In the genomic region with DNA sequence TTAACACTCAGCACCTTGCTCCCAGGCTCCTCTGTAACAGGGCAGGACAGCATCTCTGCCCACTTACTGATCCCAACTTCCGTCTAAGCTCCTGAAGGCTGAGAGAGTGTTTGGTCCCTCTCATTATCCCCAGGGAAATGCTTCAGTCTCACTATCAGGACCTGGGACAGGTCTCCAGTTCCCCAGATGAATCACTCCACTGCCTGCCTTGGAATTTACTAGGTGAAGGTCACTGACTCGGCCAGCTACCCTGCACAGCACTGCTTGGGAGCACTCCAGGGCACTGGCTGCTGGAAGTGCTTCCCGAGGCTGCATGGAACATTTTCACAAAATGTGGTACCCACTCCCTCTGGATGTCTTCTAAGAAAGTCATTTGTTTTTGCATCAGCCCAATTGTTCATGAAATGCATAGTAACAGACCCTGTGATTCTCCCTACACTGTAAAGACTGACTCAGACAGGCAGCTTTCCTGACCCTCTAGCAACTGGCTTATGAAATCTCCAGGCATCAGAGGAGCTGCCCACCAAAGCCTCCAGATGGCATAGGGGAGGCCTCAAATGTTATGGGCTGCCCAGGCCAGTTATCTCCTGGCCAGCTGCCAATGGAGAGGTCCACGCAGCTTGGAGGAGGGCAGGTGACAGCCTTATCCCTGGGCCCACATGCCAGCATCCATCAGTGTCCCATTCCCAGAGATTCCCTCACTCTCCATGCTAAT, we compare ENCODE assay signal across 13 cellular contexts.
A peak's percentile ranks its signal among the peaks of the same experiment; 100 is the strongest.
DNase-seq lines count a peak whose midpoint lies in the region; ATAC-seq and TF ChIP-seq lines count a peak whose summit lies in the region.
"Had no signal": no experiment of that assay in that cellular context is flagged by ENCODE, and none has a peak within 500 bp of the region (broad histone marks: within the 10 kb centered on the region; RNA-seq: fewer than 3 reads in every experiment).

No MANE protein-coding gene starts in this region.

- intact Hi-C loops in body of pancreas (cut with DNase I): no loop called here

- peak; percentile 70 for DNase-seq in DMS 273 (lab: John Stamatoyannopoulos, UW; ENCODE audit: unreplicated experiment)
- peak; percentile 68 for DNase-seq in HK-2 (ENCODE audit: unreplicated experiment)
- DNase-seq in body of pancreas: peak in 3 of 4 donors; percentile 21 to 52 (median 28)
- peak; percentile 79 for DNase-seq in kidney tubule cell (ENCODE audit: low spot score)
- DNase-seq in activated naive CD4-positive, alpha-beta T cell treated with anti-CD3 and anti-CD28 coated beads, Interleukin-2, amount 10 ng/mL, durations not matched to agents 7 days and 5 days: no peak
- DNase-seq in activated naive CD4-positive, alpha-beta T cell (lab: John Stamatoyannopoulos, UW): no peak
- DNase-seq in NCI-H146 treated with DMSO at 0.1 percent for 48 hours (lab: John Stamatoyannopoulos, UW; ENCODE audit: unreplicated experiment): no peak
- DNase-seq: activated CD4-positive, alpha-beta memory T cell treated with anti-CD3 and anti-CD28 coated beads, Interleukin-2, amount 10 ng/mL, durations not matched to agents 7 days and 5 days; activated naive CD8-positive, alpha-beta T cell treated with anti-CD3 and anti-CD28 coated beads, Interleukin-2, amount 10 ng/mL, durations not matched to agents 7 days and 5 days; Calu3; NCI-H446; stimulated activated CD4-positive, alpha-beta T cell treated with anti-CD3 and anti-CD28 coated beads, Interleukin-1b, Interleukin-23, amount 100 ng/mL, for 48 hours had no signal

- H3K4me3 Mint-ChIP-seq in activated naive CD4-positive, alpha-beta T cell treated with anti-CD3 and anti-CD28 coated beads, Interleukin-2, amount 10 ng/mL, durations not matched to agents 7 days and 5 days: no peak overlapping the region
- H3K4me3 Mint-ChIP-seq: activated CD4-positive, alpha-beta memory T cell treated with anti-CD3 and anti-CD28 coated beads, Interleukin-2, amount 10 ng/mL, durations not matched to agents 7 days and 5 days; activated naive CD8-positive, alpha-beta T cell treated with anti-CD3 and anti-CD28 coated beads, Interleukin-2, amount 10 ng/mL, durations not matched to agents 7 days and 5 days had no signal

- TF ChIP-seq CTCF in body of pancreas (IDR thresholded peaks at IDR 0.05): no peak

- no peak for TF ChIP-seq POLR2A in body of pancreas (IDR thresholded peaks at IDR 0.05)

- CTCF ChIA-PET in activated naive CD4-positive, alpha-beta T cell treated with anti-CD3 and anti-CD28 coated beads, Interleukin-2, amount 10 ng/mL, durations not matched to agents 7 days and 5 days (lab: Charles Lee): no interaction called here

- no peaks in the 10 kb centered on the region for H3K4me1 Mint-ChIP-seq in activated naive CD4-positive, alpha-beta T cell treated with anti-CD3 and anti-CD28 coated beads, Interleukin-2, amount 10 ng/mL, durations not matched to agents 7 days and 5 days
- H3K4me1 Mint-ChIP-seq: activated CD4-positive, alpha-beta memory T cell treated with anti-CD3 and anti-CD28 coated beads, Interleukin-2, amount 10 ng/mL, durations not matched to agents 7 days and 5 days; activated naive CD8-positive, alpha-beta T cell treated with anti-CD3 and anti-CD28 coated beads, Interleukin-2, amount 10 ng/mL, durations not matched to agents 7 days and 5 days had no signal

- no peaks in the 10 kb centered on the region for H3K36me3 ChIP-seq in body of pancreas (replicated peaks in 1 of 2; ENCODE audit: insufficient read depth in 1 of 2, low read depth in 2 of 2)

- H3K27me3 ChIP-seq in body of pancreas: no peaks in the 10 kb centered on the region

- no peaks in the 10 kb centered on the region for H3K4me1 ChIP-seq in body of pancreas

- H3K27ac Mint-ChIP-seq in activated naive CD4-positive, alpha-beta T cell treated with anti-CD3 and anti-CD28 coated beads, Interleukin-2, amount 10 ng/mL, durations not matched to agents 7 days and 5 days: no peak overlapping the region
- H3K27ac Mint-ChIP-seq: activated CD4-positive, alpha-beta memory T cell treated with anti-CD3 and anti-CD28 coated beads, Interleukin-2, amount 10 ng/mL, durations not matched to agents 7 days and 5 days; activated naive CD8-positive, alpha-beta T cell treated with anti-CD3 and anti-CD28 coated beads, Interleukin-2, amount 10 ng/mL, durations not matched to agents 7 days and 5 days had no signal

- no peak overlapping the region for H3K27ac ChIP-seq in body of pancreas

- H3K36me3 Mint-ChIP-seq in activated naive CD4-positive, alpha-beta T cell treated with anti-CD3 and anti-CD28 coated beads, Interleukin-2, amount 10 ng/mL, durations not matched to agents 7 days and 5 days: no peaks in the 10 kb centered on the region
- H3K36me3 Mint-ChIP-seq: activated naive CD8-positive, alpha-beta T cell treated with anti-CD3 and anti-CD28 coated beads, Interleukin-2, amount 10 ng/mL, durations not matched to agents 7 days and 5 days had no signal

- H3K4me3 ChIP-seq in body of pancreas: no peak overlapping the region

- H3K9me3 Mint-ChIP-seq in activated naive CD4-positive, alpha-beta T cell treated with anti-CD3 and anti-CD28 coated beads, Interleukin-2, amount 10 ng/mL, durations not matched to agents 7 days and 5 days: no peaks in the 10 kb centered on the region
- H3K9me3 Mint-ChIP-seq: activated CD4-positive, alpha-beta memory T cell treated with anti-CD3 and anti-CD28 coated beads, Interleukin-2, amount 10 ng/mL, durations not matched to agents 7 days and 5 days; activated naive CD8-positive, alpha-beta T cell treated with anti-CD3 and anti-CD28 coated beads, Interleukin-2, amount 10 ng/mL, durations not matched to agents 7 days and 5 days had no signal

- 13 to 17% methylated on average over 4 of the region's 4 CpGs for WGBS in body of pancreas, 2 donors

- no peaks in the 10 kb centered on the region for H3K27me3 Mint-ChIP-seq in activated naive CD4-positive, alpha-beta T cell treated with anti-CD3 and anti-CD28 coated beads, Interleukin-2, amount 10 ng/mL, durations not matched to agents 7 days and 5 days
- H3K27me3 Mint-ChIP-seq: activated CD4-positive, alpha-beta memory T cell treated with anti-CD3 and anti-CD28 coated beads, Interleukin-2, amount 10 ng/mL, durations not matched to agents 7 days and 5 days; activated naive CD8-positive, alpha-beta T cell treated with anti-CD3 and anti-CD28 coated beads, Interleukin-2, amount 10 ng/mL, durations not matched to agents 7 days and 5 days had no signal

- ATAC-seq in body of pancreas (no peak), HG02678 (IDR thresholded peaks at IDR 0.05; ENCODE audit: unreplicated experiment) (no peak)

- H3K9me3 ChIP-seq in body of pancreas: no peaks in the 10 kb centered on the region

Comparison
In these comparisons a context has a peak if more than half of its experiments do, and no peak if none do; other contexts are left out.
1. DNase-seq: peak in DMS 273 (single experiment), HK-2 (single experiment), body of pancreas (3 of 4) and kidney tubule cell (single experiment); none in activated naive CD4-positive, alpha-beta T cell treated with anti-CD3 and anti-CD28 coated beads, Interleukin-2, amount 10 ng/mL, durations not matched to agents 7 days and 5 days (single experiment), activated naive CD4-positive, alpha-beta T cell (0 of 4) and NCI-H146 treated with DMSO at 0.1 percent for 48 hours (single experiment).